ENCODE assay signal across 1 cellular context in genomic region chr20:63272105-63273078, GRCh38.
A peak's percentile ranks its signal among the peaks of the same experiment; 100 is the strongest.
TF ChIP-seq lines count a peak whose summit lies in the region.

ARFGAP1 (plus strand) TSS chr20:63272813; CDS start chr20:63275581, 2,768 bp downstream.

TF ChIP-seq in K562, 482 proteins besides CTCF, POLR2A, EP300 and RAD21 (continued from another document):
- 0 out of 4 replicates have a peak, but pooled peaks of 1 of the 2 experiments have one; percentile 40 for TF ChIP-seq ZMIZ1 (IDR thresholded peaks at IDR 0.05; ENCODE audit: low read depth in 2 of 2, low read length in 2 of 2)
- no peak for TF ChIP-seq ZNF592 (IDR thresholded peaks at IDR 0.05)
- TF ChIP-seq ZNF696 (CRISPR knock-in tag; conservative IDR thresholded peaks at IDR 0.05) = no peak
- TF ChIP-seq EP400 (IDR thresholded peaks at IDR 0.05) = peak; percentile 70; the same call in 1 of the 2 replicates
- no peak for TF ChIP-seq ELK1 (CRISPR knock-in tag; IDR thresholded peaks at IDR 0.05)
- peak; percentile 54 to 73 for TF ChIP-seq MAZ (CRISPR knock-in tag; conservative IDR thresholded peaks at IDR 0.05 in 1 of 2, IDR thresholded peaks at IDR 0.05 in 1 of 2)
- TF ChIP-seq STAT5A (IDR thresholded peaks at IDR 0.05; ENCODE audit: borderline replicate concordance, low read length) = no peak
- no peak for TF ChIP-seq MAFK (IDR thresholded peaks at IDR 0.05; ENCODE audit: low read length)
- TF ChIP-seq ZBTB11 (CRISPR knock-in tag; IDR thresholded peaks at IDR 0.05) = peak in 2 of 3 experiments; percentile 19 to 62; a peak in 2 of 6 replicates
- 0 out of 2 replicates have a peak, but pooled peaks have one; percentile 27 for TF ChIP-seq ATF1 (CRISPR knock-in tag; IDR thresholded peaks at IDR 0.05)
- peak; percentile 88 for TF ChIP-seq ATF1 (tag; IDR thresholded peaks at IDR 0.05)
- peak; percentile 58 to 88; a peak in 3 of 4 replicates for TF ChIP-seq SIN3A (IDR thresholded peaks at IDR 0.05; ENCODE audit: borderline replicate concordance in 2 of 2, control insufficient read depth in 1 of 2, low read depth in 2 of 2, low read length in 2 of 2)
- 0 out of 2 replicates have a peak, but pooled peaks have one; percentile 50 for TF ChIP-seq GATAD2B (IDR thresholded peaks at IDR 0.05; ENCODE audit: borderline replicate concordance)
- TF ChIP-seq NKRF (IDR thresholded peaks at IDR 0.05; ENCODE audit: borderline replicate concordance) = peak; percentile 48; the same call in 1 of the 2 replicates
- no peak for TF ChIP-seq ZNF830 (CRISPR knock-in tag; IDR thresholded peaks at IDR 0.05)
- peak; percentile 76; the same call in 1 of the 2 replicates for TF ChIP-seq RB1 (IDR thresholded peaks at IDR 0.05; ENCODE audit: low read depth)
- no peak for TF ChIP-seq ZNF384 (IDR thresholded peaks at IDR 0.05; ENCODE audit: low read depth, low read length)
- 0 out of 4 replicates have a peak, but pooled peaks of 1 of the 2 experiments have one; percentile 60 for TF ChIP-seq MLX (CRISPR knock-in tag; conservative IDR thresholded peaks at IDR 0.05)
- TF ChIP-seq MIER1 (IDR thresholded peaks at IDR 0.05; ENCODE audit: low read depth) = no peak
- TF ChIP-seq GABPB1 (CRISPR knock-in tag; IDR thresholded peaks at IDR 0.05) = peak; percentile 94
- no peak for TF ChIP-seq PTBP1 (IDR thresholded peaks at IDR 0.05; ENCODE audit: low read depth, low read length)
- peak; percentile 79 for TF ChIP-seq HMGN3 (IDR thresholded peaks at IDR 0.05; ENCODE audit: borderline replicate concordance, extremely low read depth, insufficient read length, low read depth, low read length)
- TF ChIP-seq CBX1 (IDR thresholded peaks at IDR 0.05; ENCODE audit: low read depth) = no peak; the same call in 1 of the 2 replicates
- TF ChIP-seq RERE (CRISPR knock-in tag; IDR thresholded peaks at IDR 0.05; ENCODE audit: borderline replicate concordance) = no peak
